In the genomic region with DNA sequence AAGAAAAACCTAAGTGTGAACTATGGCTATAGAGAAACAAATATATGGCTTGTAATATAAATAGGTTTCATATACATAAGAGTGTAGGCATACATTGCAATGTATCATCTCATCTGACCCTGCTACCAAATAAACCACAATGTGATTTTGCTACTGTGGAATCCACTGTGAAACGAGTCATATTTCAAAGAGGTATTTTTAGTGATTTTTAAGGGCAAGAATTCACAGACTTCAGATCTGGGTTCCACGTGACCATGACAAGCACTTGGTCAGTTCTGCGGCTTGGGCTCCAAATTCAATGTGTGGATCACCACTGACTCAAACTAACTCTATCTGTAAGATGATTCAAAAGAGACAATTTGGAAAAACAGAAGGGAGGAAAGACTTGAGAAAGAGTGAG, we compare ENCODE assay signal across 12 cellular contexts.
DNase-seq lines count a peak whose midpoint lies in the region; ATAC-seq and TF ChIP-seq lines count a peak whose summit lies in the region.
"Had no signal": no experiment of that assay in that cellular context is flagged by ENCODE, and none has a peak within 500 bp of the region (broad histone marks: within the 10 kb centered on the region; RNA-seq: fewer than 3 reads in every experiment).

No MANE protein-coding gene starts in this region.

- H2AFZ ChIP-seq in PC-3 (ENCODE audit: low read length), result no peak overlapping the region

- H3K9me2 ChIP-seq in PC-3 (replicated peaks; ENCODE audit: low read length), result no peaks in the 10 kb centered on the region

- peaks cover 2% of the 10 kb centered on the region for H3K27me3 Mint-ChIP-seq in chondrocyte (ENCODE audit: low read depth)
- H3K27me3 Mint-ChIP-seq: brain had no signal

- no peaks in the 10 kb centered on the region for H4K20me1 ChIP-seq in PC-3 (ENCODE audit: low read length)

- H3K4me3 ChIP-seq in PC-3 (ENCODE audit: low read length), result no peak overlapping the region
- H3K4me3 ChIP-seq in heart left ventricle, result no peak overlapping the region
- no peak overlapping the region for H3K4me3 ChIP-seq in prostate gland
- H3K4me3 ChIP-seq: SJSA1 had no signal

- peaks cover 9% of the 10 kb centered on the region for H3K36me3 Mint-ChIP-seq in chondrocyte (ENCODE audit: low read depth)
- H3K36me3 Mint-ChIP-seq: brain; CD8-positive, alpha-beta T cell had no signal

- 78 to 89% (median 87%) methylated on average over 3 of the region's 3 CpGs for WGBS in heart left ventricle, 4 donors
- WGBS in prostate gland, result 67% methylated on average over 3 of the region's 3 CpGs

- ATAC-seq in PC-3 (peak; percentile 48), heart left ventricle (no peak)
- ATAC-seq: CD8-positive, alpha-beta T cell had no signal

- H3K4me1 ChIP-seq in PC-3 (ENCODE audit: insufficient read depth, low read length) (peaks cover 22% of the 10 kb centered on the region), heart left ventricle (no peaks in the 10 kb centered on the region), prostate gland (replicated peaks) (no peaks in the 10 kb centered on the region)

- BruUV-seq in PC-3 (replicated peaks; lab: Mats Ljungman, UMichigan), result no TSS peak

- CTCF ChIA-PET in PC-3 (lab: Charles Lee), result no interaction called here

- no peak for TF ChIP-seq POLR2A in heart left ventricle (IDR thresholded peaks at IDR 0.05)
- TF ChIP-seq POLR2A in prostate gland (IDR thresholded peaks at IDR 0.05), result no peak

- peak overlapping the region; percentile 60 for H3K27ac ChIP-seq in PC-3 (ENCODE audit: low read length)
- no peak overlapping the region for H3K27ac ChIP-seq in heart left ventricle
- no peak overlapping the region for H3K27ac ChIP-seq in prostate gland
- H3K27ac ChIP-seq: SJSA1 had no signal

- H3K27me3 ChIP-seq in PC-3 (ENCODE audit: low read length) (peaks cover 32% of the 10 kb centered on the region), heart left ventricle (peaks cover 0 to 19% (median 0%) of the 10 kb centered on the region in 9 donors), prostate gland (replicated peaks; ENCODE audit: insufficient read depth) (no peaks in the 10 kb centered on the region)

- POLR2A ChIA-PET in PC-3 (lab: Charles Lee; ENCODE audit: unreplicated experiment), result no interaction called here

- H3K9me3 ChIP-seq in PC-3 (ENCODE audit: low read length) (no peaks in the 10 kb centered on the region), heart left ventricle (no peaks in the 10 kb centered on the region), prostate gland (no peaks in the 10 kb centered on the region)
- H3K9me3 ChIP-seq: SJSA1 had no signal

- TF ChIP-seq CTCF in PC-3 (conservative IDR thresholded peaks at IDR 0.05; ENCODE audit: low read depth, low read length) (no peak), chondrocyte (IDR thresholded peaks at IDR 0.05) (no peak), heart left ventricle (IDR thresholded peaks at IDR 0.05) (no peak), prostate gland (IDR thresholded peaks at IDR 0.05) (no peak)

- peak overlapping the region; percentile 54; the same call in 1 of the 2 replicates for H3K4me2 ChIP-seq in PC-3 (ENCODE audit: low read length)

- no peak overlapping the region for H3K9ac ChIP-seq in PC-3 (ENCODE audit: low read length)

- H3K4me1 Mint-ChIP-seq in chondrocyte (ENCODE audit: low read depth), result peaks cover 64% of the 10 kb centered on the region
- H3K4me1 Mint-ChIP-seq: brain had no signal

- H3K4me3 Mint-ChIP-seq in chondrocyte (ENCODE audit: unreplicated experiment), result no peak overlapping the region
- H3K4me3 Mint-ChIP-seq: brain; CD8-positive, alpha-beta T cell had no signal

- H3F3A ChIP-seq in PC-3 (ENCODE audit: low read length, unreplicated experiment), result no peaks in the 10 kb centered on the region

- H3K27ac Mint-ChIP-seq in chondrocyte (ENCODE audit: unreplicated experiment), result peak overlapping the region; percentile 91
- H3K27ac Mint-ChIP-seq: brain; CD8-positive, alpha-beta T cell had no signal

- peaks cover 3% of the 10 kb centered on the region for H3K9me3 Mint-ChIP-seq in chondrocyte (ENCODE audit: low read depth)

- H3K79me2 ChIP-seq in PC-3 (ENCODE audit: low read length), result no peaks in the 10 kb centered on the region

- intact Hi-C loops in PC-3 (cut with micrococcal nuclease) (no loop called here), heart left ventricle (cut with DNase I) (loop anchor here in 1 of 10 donors (5.0 kb wide), 1 partner anchor 48 kb away; no protein-coding TSS in a partner anchor), prostate gland (cut with DNase I) (no loop called here)

- peak; percentile 79 for DNase-seq in EL
- DNase-seq in PC-3, result peak; percentile 76
- no peak for DNase-seq in chondrocyte (ENCODE audit: low spot score)
- peak; percentile 83 for DNase-seq in non-pigmented ciliary epithelial cell (ENCODE audit: low read depth)
- DNase-seq in anterior cingulate cortex (lab: John Stamatoyannopoulos, UW), result no peak
- no peak for DNase-seq in heart left ventricle
- no peak for DNase-seq in prostate gland (ENCODE audit: low spot score)
- DNase-seq: activated CD4-positive, CD25-positive, alpha-beta regulatory T cell; CD8-positive, alpha-beta T cell; NCI-H2029 had no signal

- no peaks in the 10 kb centered on the region for H3K36me3 ChIP-seq in PC-3 (ENCODE audit: low read depth, low read length)
- no peaks in the 10 kb centered on the region for H3K36me3 ChIP-seq in heart left ventricle
- H3K36me3 ChIP-seq in prostate gland, result no peaks in the 10 kb centered on the region
- H3K36me3 ChIP-seq: SJSA1 had no signal

Comparison
In these comparisons a context has a peak if more than half of its experiments do, and no peak if none do; other contexts are left out.
1. DNase-seq: peak in EL (single experiment), PC-3 (single experiment) and non-pigmented ciliary epithelial cell (single experiment); none in chondrocyte (single experiment), anterior cingulate cortex (0 of 58), heart left ventricle (0 of 5) and prostate gland (single experiment).